ENCODE assay signal across 29 cellular contexts in the genomic region with DNA sequence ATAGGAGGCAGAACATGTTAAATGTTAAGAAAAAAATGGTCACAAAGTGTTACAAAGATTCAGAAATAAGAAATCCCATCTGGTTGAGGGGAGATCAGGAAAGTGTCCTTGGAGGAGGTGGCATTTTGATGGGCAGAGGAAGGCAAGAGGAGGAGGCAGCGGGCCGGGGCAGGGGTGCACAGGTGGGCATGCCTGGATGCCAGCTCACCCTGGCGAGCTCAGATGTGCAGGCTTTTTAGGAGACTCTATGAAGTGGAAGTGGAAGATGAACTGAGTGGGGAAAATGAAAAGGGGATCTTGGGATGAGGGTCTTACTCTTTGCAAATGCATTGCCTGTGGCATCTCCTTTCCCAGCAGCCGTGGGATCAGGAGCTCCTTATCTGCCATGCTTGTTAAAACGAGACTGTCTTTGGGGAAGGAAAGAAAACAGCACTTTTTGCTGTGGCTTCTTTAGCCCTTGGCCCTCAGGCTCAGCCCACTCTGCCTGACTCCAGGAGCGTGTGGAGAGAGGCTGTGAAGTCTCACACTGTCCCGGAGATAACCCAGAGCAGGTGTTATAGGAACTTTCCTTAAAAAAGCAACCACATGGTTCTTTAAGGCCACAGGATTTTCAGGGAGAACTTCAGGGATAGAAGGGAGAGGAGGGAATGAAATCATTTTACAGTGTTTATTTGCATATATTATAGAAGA.
DNase-seq lines count a peak whose midpoint lies in the region; ATAC-seq, FAIRE-seq and TF ChIP-seq lines count a peak whose summit lies in the region.
"Had no signal": no experiment of that assay in that cellular context is flagged by ENCODE, and none has a peak within 500 bp of the region (broad histone marks: within the 10 kb centered on the region; RNA-seq: fewer than 3 reads in every experiment).

No MANE protein-coding gene starts in this region.

- BruUV-seq in HepG2 (replicated peaks; lab: Mats Ljungman, UMichigan), result no TSS peak

- H3K27me3 Mint-ChIP-seq in endodermal cell (ENCODE audit: insufficient read depth), result no peaks in the 10 kb centered on the region
- H3K27me3 Mint-ChIP-seq in naive thymus-derived CD4-positive, alpha-beta T cell, result no peaks in the 10 kb centered on the region
- H3K27me3 Mint-ChIP-seq: brain, memory B cell, naive B cell had no signal

- H3K4me3 ChIP-seq in HepG2 (replicated peaks in 1 of 3; ENCODE audit: insufficient read depth in 1 of 3, low read depth in 2 of 3, low read length in 3 of 3) (no peak overlapping the region), right lobe of liver (no peak overlapping the region), endodermal cell (ENCODE audit: low read length) (no peak overlapping the region)
- H3K4me3 ChIP-seq in naive thymus-derived CD4-positive, alpha-beta T cell (ENCODE audit: low read length), result no peak overlapping the region
- H3K4me3 ChIP-seq: adrenal gland; BLaER1 treated with 17β-estradiol and CSF1 and Interleukin-3, amounts not matched to agents 10 nM and 100 nM; hepatocyte; Peyer's patch; prostate gland had no signal

- H2AFZ ChIP-seq in HepG2 (ENCODE audit: low read length), result no peak overlapping the region
- H2AFZ ChIP-seq: hepatocyte had no signal

- H3K4me1 ChIP-seq in HepG2 (ENCODE audit: insufficient read depth, low read length) (peaks cover 56% of the 10 kb centered on the region), right lobe of liver (peaks cover 0 to 31% (median 13%) of the 10 kb centered on the region in 4 donors), endodermal cell (ENCODE audit: control insufficient read depth, insufficient read depth, low read length) (peaks cover 9% of the 10 kb centered on the region)
- peaks cover 0 to 5% of the 10 kb centered on the region in 2 donors for H3K4me1 ChIP-seq in naive thymus-derived CD4-positive, alpha-beta T cell (ENCODE audit: control insufficient read depth in 2 of 2, insufficient read depth in 2 of 2, low read length in 2 of 2)
- H3K4me1 ChIP-seq: Caco-2 had no signal

- no peaks in the 10 kb centered on the region for H3K9me3 Mint-ChIP-seq in endodermal cell
- H3K9me3 Mint-ChIP-seq in naive thymus-derived CD4-positive, alpha-beta T cell, result peaks cover 0 to 4% (median 0%) of the 10 kb centered on the region in 11 donors
- H3K9me3 Mint-ChIP-seq: activated naive CD4-positive, alpha-beta T cell treated with anti-CD3 and anti-CD28 coated beads for 36 hours; brain; memory B cell; naive B cell had no signal

- no peaks in the 10 kb centered on the region for H4K20me1 ChIP-seq in HepG2 (ENCODE audit: insufficient read depth, low read length)

- no peak for TF ChIP-seq POLR2A in HepG2 (IDR thresholded peaks at IDR 0.05; ENCODE audit: insufficient read depth in 1 of 2, low read depth in 2 of 2, low read length in 2 of 2)
- no peak for TF ChIP-seq POLR2A in right lobe of liver (IDR thresholded peaks at IDR 0.05)

- CTCF ChIA-PET in HepG2 (lab: Yijun Ruan, JAX; ENCODE audit: low intra/inter-chr PET ratio, low total read pairs), result no interaction called here
- CTCF ChIA-PET in naive thymus-derived CD4-positive, alpha-beta T cell (lab: Charles Lee), result interaction anchor here (1.1 kb wide), 1 partner anchor 144 kb away, joined by 3 read pairs; no protein-coding TSS in a partner anchor

- H3K27me3 ChIP-seq in HepG2 (ENCODE audit: control insufficient read depth in 1 of 2, insufficient read depth in 2 of 2, low read length in 2 of 2) (no peaks in the 10 kb centered on the region), right lobe of liver (no peaks in the 10 kb centered on the region), endodermal cell (ENCODE audit: control insufficient read depth, insufficient read depth, low read length, poor library complexity, severe bottlenecking) (no peaks in the 10 kb centered on the region)
- H3K27me3 ChIP-seq in naive thymus-derived CD4-positive, alpha-beta T cell (ENCODE audit: control insufficient read depth in 2 of 2, insufficient read depth in 2 of 2, low read length in 2 of 2), result no peaks in the 10 kb centered on the region
- H3K27me3 ChIP-seq: adrenal gland; BLaER1 treated with 17β-estradiol and CSF1 and Interleukin-3, amounts not matched to agents 10 nM and 100 nM; hepatocyte; Peyer's patch had no signal

- peaks cover 37% of the 10 kb centered on the region for H3K36me3 Mint-ChIP-seq in endodermal cell (ENCODE audit: low read depth)
- peaks cover 0 to 40% (median 25%) of the 10 kb centered on the region in 5 donors for H3K36me3 Mint-ChIP-seq in naive thymus-derived CD4-positive, alpha-beta T cell

- H3K4me1 Mint-ChIP-seq in endodermal cell, result peaks cover 6% of the 10 kb centered on the region
- H3K4me1 Mint-ChIP-seq in naive thymus-derived CD4-positive, alpha-beta T cell, result peaks cover 16 to 28% (median 20%) of the 10 kb centered on the region in 7 donors

- TF ChIP-seq RAD21 in HepG2 (CRISPR knock-in tag; IDR thresholded peaks at IDR 0.05), result no peak

- 87% methylated on average over 7 of the region's 7 CpGs for WGBS in HepG2 (ENCODE audit: low lambda C conversion rate)
- 84% methylated on average over 6 of the region's 7 CpGs for WGBS in right lobe of liver (ENCODE audit: insufficient coverage, low coverage, low lambda C conversion rate, missing lambda C conversion rate)
- 77 to 83% methylated on average over 6 to 7 of the region's 7 CpGs for WGBS in endodermal cell (ENCODE audit: insufficient coverage in 1 of 2, insufficient read length in 1 of 2), 2 experiments

- intact Hi-C loops in HepG2 (cut with micrococcal nuclease; ENCODE audit: unreplicated experiment) (no loop called here), right lobe of liver (cut with DNase I) (no loop called here)
- intact Hi-C loops in naive thymus-derived CD4-positive, alpha-beta T cell (cut with micrococcal nuclease), result no loop called here

- H3K36me3 ChIP-seq in HepG2 (replicated peaks in 1 of 2; ENCODE audit: control insufficient read depth in 1 of 2, insufficient read depth in 2 of 2, low read length in 2 of 2) (0 out of 5 replicates have a peak, but pooled peaks cover 0 to 2% of the 10 kb centered on the region in 2 experiments), right lobe of liver (no peaks in the 10 kb centered on the region), endodermal cell (ENCODE audit: control insufficient read depth, insufficient read depth, low read length) (peaks cover 46% of the 10 kb centered on the region)
- H3K36me3 ChIP-seq in naive thymus-derived CD4-positive, alpha-beta T cell (ENCODE audit: control insufficient read depth in 2 of 3, insufficient read depth in 3 of 3, low read length in 3 of 3), result peaks cover 0 to 29% (median 4%) of the 10 kb centered on the region in 3 experiments
- H3K36me3 ChIP-seq: prostate gland had no signal

- in situ Hi-C loops in HepG2 (cut with HindIII; ENCODE audit: extremely low pct_ligation_motif_present, low pct_unique_long_range_greater_than_20kb), result no loop called here

- POLR2A ChIA-PET in HepG2 (lab: Yijun Ruan, JAX), result interaction anchor here (1.3 kb wide), 1 partner anchor 11 kb away, joined by 3 read pairs; no protein-coding TSS in a partner anchor
- POLR2A ChIA-PET in naive thymus-derived CD4-positive, alpha-beta T cell (lab: Charles Lee), result interaction anchor here (0.6 kb wide), 1 partner anchor 249 kb away, joined by 5 read pairs; no protein-coding TSS in a partner anchor

- H3K27ac ChIP-seq in HepG2 (ENCODE audit: extremely low read length, insufficient read depth, low read length) (peak overlapping the region; percentile 32), right lobe of liver (no peak overlapping the region), endodermal cell (ENCODE audit: low read depth, low read length) (no peak overlapping the region)
- peak overlapping the region; percentile 19 for H3K27ac ChIP-seq in naive thymus-derived CD4-positive, alpha-beta T cell (ENCODE audit: low read depth, low read length)
- H3K27ac ChIP-seq: BLaER1 treated with 17β-estradiol and CSF1 and Interleukin-3, amounts not matched to agents 10 nM and 100 nM; hepatocyte; prostate gland had no signal

- H3K9me3 ChIP-seq in HepG2 (ENCODE audit: low read length), result no peaks in the 10 kb centered on the region
- H3K9me3 ChIP-seq in right lobe of liver, result no peaks in the 10 kb centered on the region
- H3K9me3 ChIP-seq in endodermal cell (ENCODE audit: control insufficient read depth, low read length), result no peaks in the 10 kb centered on the region
- no peaks in the 10 kb centered on the region for H3K9me3 ChIP-seq in naive thymus-derived CD4-positive, alpha-beta T cell (ENCODE audit: control insufficient read depth in 2 of 3, low read length in 3 of 3)
- H3K9me3 ChIP-seq: adrenal gland; BLaER1 treated with 17β-estradiol and CSF1 and Interleukin-3, amounts not matched to agents 10 nM and 100 nM; Caco-2; Peyer's patch; prostate gland had no signal

- H3K4me3 Mint-ChIP-seq in endodermal cell, result no peak overlapping the region
- H3K4me3 Mint-ChIP-seq in naive thymus-derived CD4-positive, alpha-beta T cell, result no peak overlapping the region
- H3K4me3 Mint-ChIP-seq: activated naive CD4-positive, alpha-beta T cell treated with anti-CD3 and anti-CD28 coated beads for 36 hours; brain; memory B cell; naive B cell had no signal

- no peak overlapping the region for H3K27ac Mint-ChIP-seq in endodermal cell
- no peak overlapping the region for H3K27ac Mint-ChIP-seq in naive thymus-derived CD4-positive, alpha-beta T cell
- H3K27ac Mint-ChIP-seq: activated naive CD4-positive, alpha-beta T cell treated with anti-CD3 and anti-CD28 coated beads for 36 hours; brain; memory B cell had no signal

- H3K4me2 ChIP-seq in HepG2 (ENCODE audit: low read depth, low read length), result no peak overlapping the region
- H3K4me2 ChIP-seq: BLaER1 treated with 17β-estradiol and CSF1 and Interleukin-3, amounts not matched to agents 10 nM and 100 nM; hepatocyte had no signal

- no peak; the same call in 2 of the 3 replicates for ATAC-seq in HepG2
- no peak for ATAC-seq in right lobe of liver
- ATAC-seq in naive thymus-derived CD4-positive, alpha-beta T cell, result no peak
- no peak for ATAC-seq in GM21447 (IDR thresholded peaks at IDR 0.05; ENCODE audit: unreplicated experiment)
- ATAC-seq: left cardiac atrium had no signal

- TF ChIP-seq CTCF in HepG2 (CRISPR knock-in tag; IDR thresholded peaks at IDR 0.05), result no peak
- no peak for TF ChIP-seq CTCF in right lobe of liver (IDR thresholded peaks at IDR 0.05)
- no peak for TF ChIP-seq CTCF in endodermal cell (conservative IDR thresholded peaks at IDR 0.05)

- H3K9ac ChIP-seq in HepG2 (ENCODE audit: insufficient read depth, low read depth, low read length) (no peak overlapping the region), endodermal cell (ENCODE audit: extremely low read depth, low read length, poor library complexity, severe bottlenecking) (peak overlapping the region; percentile 12)
- H3K9ac ChIP-seq: BLaER1 treated with 17β-estradiol and CSF1 and Interleukin-3, amounts not matched to agents 10 nM and 100 nM had no signal

- FAIRE-seq in HepG2 (lab: Jason Lieb, UNC), result no peak
- FAIRE-seq: GM18507 had no signal

- no peak for TF ChIP-seq EP300 in HepG2 (IDR thresholded peaks at IDR 0.05; ENCODE audit: low read depth in 2 of 2, low read length in 2 of 2)
- TF ChIP-seq EP300 in HepG2 (CRISPR knock-in tag; IDR thresholded peaks at IDR 0.05; ENCODE audit: borderline replicate concordance), result no peak

- no peaks in the 10 kb centered on the region for H3K79me2 ChIP-seq in HepG2 (ENCODE audit: insufficient read depth, low read length)

- no peak for DNase-seq in HepG2 (ENCODE audit: low spot score)
- DNase-seq in right lobe of liver, result no peak
- DNase-seq in endodermal cell, result no peak
- DNase-seq in naive thymus-derived CD4-positive, alpha-beta T cell, result no peak
- DNase-seq in GDM1 (lab: John Stamatoyannopoulos, UW), result no peak
- DNase-seq in NCI-H2171 (lab: John Stamatoyannopoulos, UW), result no peak
- DNase-seq in MV-4-11 (lab: John Stamatoyannopoulos, UW), result no peak
- DNase-seq: activated CD4-positive, alpha-beta T cell treated with anti-CD3 and anti-CD28 coated beads, Interleukin-2, amount 50 U/mL, for 48 hours; activated CD4-positive, CD25-positive, alpha-beta regulatory T cell; activated naive CD4-positive, alpha-beta T cell treated with anti-CD3 and anti-CD28 coated beads for 36 hours; Caco-2; DMS79 treated with DMSO at 0.1 percent for 48 hours; foreskin fibroblast; GOT3; left cardiac atrium; naive B cell; NCI-H1105; NCI-H1930; NCI-H226; Peyer's patch; SIG-M5 had no signal

Comparison
In these comparisons a context has a peak if more than half of its experiments do, and no peak if none do; other contexts are left out.
1. H3K27ac ChIP-seq: peak in HepG2 (single experiment) and naive thymus-derived CD4-positive, alpha-beta T cell (single experiment); none in right lobe of liver (0 of 3) and endodermal cell (single experiment).